10 cellular contexts compared by ENCODE assay signal in genomic region chr10:90930070-90930837, GRCh38. TPM values are rescaled to one million over a fixed set of nuclear protein-coding genes. Genes with fewer than 3 reads are reported as not detected.
DNase-seq lines count a peak whose midpoint lies in the region; ATAC-seq and TF ChIP-seq lines count a peak whose summit lies in the region.
"Had no signal": no experiment of that assay in that cellular context is flagged by ENCODE, and none has a peak within 500 bp of the region (broad histone marks: within the 10 kb centered on the region; RNA-seq: fewer than 3 reads in every experiment).

No MANE protein-coding gene starts in this region.

- TF ChIP-seq EP300 in gastroesophageal sphincter (IDR thresholded peaks at IDR 0.05), result no peak

- H3K9me3 ChIP-seq in RWPE2 (ENCODE audit: severe bottlenecking) (no peaks in the 10 kb centered on the region), gastroesophageal sphincter (no peaks in the 10 kb centered on the region)

- no peaks in the 10 kb centered on the region for H3K27me3 ChIP-seq in RWPE2 (ENCODE audit: insufficient read depth, poor library complexity, severe bottlenecking)
- peaks cover 10% of the 10 kb centered on the region for H3K27me3 ChIP-seq in gastroesophageal sphincter

- 36 to 49% methylated on average over 3 of the region's 5 CpGs for WGBS in gastroesophageal sphincter (ENCODE audit: low coverage in 1 of 2), 2 donors

- DNase-seq in EH (ENCODE audit: low read depth) (peak; percentile 97), RWPE2 (ENCODE audit: low spot score) (no peak), renal cortical epithelial cell (ENCODE audit: low read depth) (peak; percentile 36), NCI-H526 (lab: John Stamatoyannopoulos, UW) (no peak), D341Med (ENCODE audit: low spot score) (no peak), NCI-H526 treated with DMSO at 0.1 percent for 48 hours (lab: John Stamatoyannopoulos, UW) (no peak)
- DNase-seq in activated effector memory CD4-positive, alpha-beta T cell treated with Interleukin-2 at 50 U/mL for 16 hours, result no peak
- DNase-seq: activated gamma-delta T cell, NCI-H2081 had no signal

- no peaks in the 10 kb centered on the region for H3K36me3 ChIP-seq in RWPE2 (ENCODE audit: low read depth)
- H3K36me3 ChIP-seq in gastroesophageal sphincter, result no peaks in the 10 kb centered on the region

- no peak for TF ChIP-seq CTCF in RWPE2 (IDR thresholded peaks at IDR 0.05; ENCODE audit: poor library complexity, severe bottlenecking)
- TF ChIP-seq CTCF in gastroesophageal sphincter (IDR thresholded peaks at IDR 0.05), result no peak

- ATAC-seq in RWPE2 (ENCODE audit: low read depth) (peak; percentile 78), gastroesophageal sphincter (peak; percentile 49)

- H3K4me1 ChIP-seq in RWPE2 (ENCODE audit: insufficient read depth, poor library complexity, severe bottlenecking) (peaks cover 11% of the 10 kb centered on the region), gastroesophageal sphincter (peaks cover 0 to 15% (median 8%) of the 10 kb centered on the region in 3 donors)

- no peak for TF ChIP-seq POLR2A in gastroesophageal sphincter (IDR thresholded peaks at IDR 0.05)

- H3K27ac ChIP-seq in RWPE2 (ENCODE audit: poor library complexity, severe bottlenecking) (peak overlapping the region; percentile 51), gastroesophageal sphincter (peak overlapping the region in 3 of 4 donors; percentile 2 to 60 (median 50))

- H3K4me3 ChIP-seq in RWPE2 (ENCODE audit: severe bottlenecking) (no peak overlapping the region), gastroesophageal sphincter (no peak overlapping the region)

RNA-seq across cellular contexts. Expression of gene ANKRD1, which starts 9.4 kb away (rescaled TPM):
- not detected for total RNA-seq in gastroesophageal sphincter
- 12.6 and 123 TPM in 2 replicates for total RNA-seq in renal cortical epithelial cell

RNA-seq across cellular contexts. Expression of gene RPP30, which starts 58.5 kb away (rescaled TPM):
- 10 to 100 TPM; 25.0 to 44.2 (median 30.8) TPM for total RNA-seq in gastroesophageal sphincter
- 26.5 and 45.7 TPM in 2 replicates for total RNA-seq in renal cortical epithelial cell

Comparison
In these comparisons a context has a peak if more than half of its experiments do, and no peak if none do; other contexts are left out.
1. DNase-seq: peak in EH (single experiment) and renal cortical epithelial cell (single experiment); none in RWPE2 (single experiment), activated effector memory CD4-positive, alpha-beta T cell treated with Interleukin-2 at 50 U/mL for 16 hours (single experiment), NCI-H526 (0 of 2), D341Med (single experiment) and NCI-H526 treated with DMSO at 0.1 percent for 48 hours (single experiment).
2. RNA of gene ANKRD1, which starts 9.4 kb away (total RNA-seq): 12.6 to 123 TPM in renal cortical epithelial cell; not detected in gastroesophageal sphincter; every median in the first group is over 10 times any median in the second.